1 cellular context compared by ENCODE assay signal in genomic region chr15:68210821-68211655, GRCh38.
TF ChIP-seq lines count a peak whose summit lies in the region.

No MANE protein-coding gene starts in this region.

TF ChIP-seq in A549, 52 proteins besides CTCF, POLR2A, EP300 and RAD21 (continued from another document):
- TF ChIP-seq HMGXB4 (CRISPR knock-in tag; IDR thresholded peaks at IDR 0.05; ENCODE audit: borderline replicate concordance) (no peak), HEYL (CRISPR knock-in tag; IDR thresholded peaks at IDR 0.05) (no peak), RCOR1 (IDR thresholded peaks at IDR 0.05; ENCODE audit: low read depth, low read length) (no peak), MAZ (IDR thresholded peaks at IDR 0.05; ENCODE audit: borderline replicate concordance, low read depth, low read length) (peak; percentile 53; the same call in 1 of the 2 replicates)
